ENCODE assay signal across 1 cellular context in the genomic region with DNA sequence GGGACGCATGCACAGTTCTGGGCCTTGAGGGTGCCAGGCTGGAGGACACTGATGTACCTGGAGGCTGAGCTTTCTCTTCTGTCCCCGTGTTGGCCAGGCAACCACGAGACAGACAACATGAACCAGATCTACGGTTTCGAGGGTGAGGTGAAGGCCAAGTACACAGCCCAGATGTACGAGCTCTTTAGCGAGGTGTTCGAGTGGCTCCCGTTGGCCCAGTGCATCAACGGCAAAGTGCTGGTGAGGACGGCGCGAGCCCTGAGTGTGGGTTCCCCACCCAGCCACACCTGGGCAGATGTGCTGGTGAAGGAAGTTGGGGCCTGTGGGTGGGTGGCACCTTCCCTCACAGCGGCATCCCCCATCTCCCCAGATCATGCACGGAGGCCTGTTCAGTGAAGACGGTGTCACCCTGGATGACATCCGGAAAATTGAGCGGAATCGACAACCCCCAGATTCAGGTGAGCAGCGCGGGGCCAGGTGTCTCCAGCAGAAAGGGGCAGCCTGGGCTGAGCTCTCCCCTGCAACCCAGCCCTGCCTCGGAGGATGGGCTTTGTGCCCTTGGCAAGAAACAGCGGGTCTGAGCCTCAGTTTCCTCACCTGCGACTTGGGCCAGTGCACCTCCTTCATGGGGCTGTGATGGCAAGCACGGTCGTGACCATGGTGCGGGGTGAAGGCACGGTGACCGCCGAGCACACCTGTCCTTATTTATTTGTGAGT.
TF ChIP-seq lines count a peak whose summit lies in the region.

No MANE protein-coding gene starts in this region.

TF ChIP-seq in IMR-90, 13 proteins besides CTCF, POLR2A, EP300 and RAD21:
- TF ChIP-seq CHD1 (IDR thresholded peaks at IDR 0.05; ENCODE audit: low read depth, low read length) (no peak), MXI1 (IDR thresholded peaks at IDR 0.05; ENCODE audit: borderline replicate concordance, low read depth, low read length) (no peak), NFE2L2 (IDR thresholded peaks at IDR 0.05; ENCODE audit: low read depth, low read length) (no peak), MAZ (IDR thresholded peaks at IDR 0.05; ENCODE audit: borderline replicate concordance, low read depth, low read length) (no peak), MAFK (IDR thresholded peaks at IDR 0.05; ENCODE audit: low read depth, low read length) (no peak), RFX5 (IDR thresholded peaks at IDR 0.05; ENCODE audit: low read depth, low read length) (no peak), SMC3 (IDR thresholded peaks at IDR 0.05; ENCODE audit: low read depth, low read length) (no peak), CEBPB (IDR thresholded peaks at IDR 0.05; ENCODE audit: low read depth, low read length) (no peak), BHLHE40 (IDR thresholded peaks at IDR 0.05; ENCODE audit: low read depth, low read length) (no peak), FOS (IDR thresholded peaks at IDR 0.05; ENCODE audit: low read depth, low read length) (no peak), RCOR1 (IDR thresholded peaks at IDR 0.05; ENCODE audit: insufficient replicate concordance, low read length) (no peak)
- TF ChIP-seq, protein P1, sequence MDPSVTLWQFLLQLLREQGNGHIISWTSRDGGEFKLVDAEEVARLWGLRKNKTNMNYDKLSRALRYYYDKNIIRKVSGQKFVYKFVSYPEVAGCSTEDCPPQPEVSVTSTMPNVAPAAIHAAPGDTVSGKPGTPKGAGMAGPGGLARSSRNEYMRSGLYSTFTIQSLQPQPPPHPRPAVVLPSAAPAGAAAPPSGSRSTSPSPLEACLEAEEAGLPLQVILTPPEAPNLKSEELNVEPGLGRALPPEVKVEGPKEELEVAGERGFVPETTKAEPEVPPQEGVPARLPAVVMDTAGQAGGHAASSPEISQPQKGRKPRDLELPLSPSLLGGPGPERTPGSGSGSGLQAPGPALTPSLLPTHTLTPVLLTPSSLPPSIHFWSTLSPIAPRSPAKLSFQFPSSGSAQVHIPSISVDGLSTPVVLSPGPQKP (IDR thresholded peaks at IDR 0.05; ENCODE audit: borderline replicate concordance, low read depth, low read length): no peak
- TF ChIP-seq, protein P2, sequence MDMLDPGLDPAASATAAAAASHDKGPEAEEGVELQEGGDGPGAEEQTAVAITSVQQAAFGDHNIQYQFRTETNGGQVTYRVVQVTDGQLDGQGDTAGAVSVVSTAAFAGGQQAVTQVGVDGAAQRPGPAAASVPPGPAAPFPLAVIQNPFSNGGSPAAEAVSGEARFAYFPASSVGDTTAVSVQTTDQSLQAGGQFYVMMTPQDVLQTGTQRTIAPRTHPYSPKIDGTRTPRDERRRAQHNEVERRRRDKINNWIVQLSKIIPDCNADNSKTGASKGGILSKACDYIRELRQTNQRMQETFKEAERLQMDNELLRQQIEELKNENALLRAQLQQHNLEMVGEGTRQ (IDR thresholded peaks at IDR 0.05; ENCODE audit: low read depth, low read length): no peak
